8 cellular contexts compared by ENCODE assay signal in genomic region chr5:96434201-96434645, GRCh38. TPM values are rescaled to one million over a fixed set of nuclear protein-coding genes. Genes with fewer than 3 reads are reported as not detected.
A peak's percentile ranks its signal among the peaks of the same experiment; 100 is the strongest.
DNase-seq lines count a peak whose midpoint lies in the region; ATAC-seq and TF ChIP-seq lines count a peak whose summit lies in the region.

No MANE protein-coding gene starts in this region.

- peak; percentile 62 for TF ChIP-seq CTCF in HEK293 (tag by site-specific recombination; IDR thresholded peaks at IDR 0.05)
- TF ChIP-seq CTCF in lung (IDR thresholded peaks at IDR 0.05; ENCODE audit: control extremely low read depth, extremely low read depth), result no peak

- no peak overlapping the region for H3K27ac Mint-ChIP-seq in stimulated activated naive CD8-positive, alpha-beta T cell treated with anti-CD3 and anti-CD28 coated beads, Interleukin-15, amount 100 ng/mL, for 72 hours

- in situ Hi-C loops in G401 (cut with HindIII; ENCODE audit: low sequenced_read_pairs), result no loop called here

- peaks cover 22% of the 10 kb centered on the region for H3K4me1 ChIP-seq in HEK293 (ENCODE audit: control insufficient read depth, insufficient read depth, low read length)
- H3K4me1 ChIP-seq in lung (ENCODE audit: control insufficient read depth in 2 of 2, insufficient read depth in 2 of 2, low read length in 2 of 2), result peaks cover 2 to 3% of the 10 kb centered on the region in 2 donors

- H3K27me3 ChIP-seq in lung (ENCODE audit: control insufficient read depth, insufficient read depth), result peaks cover 3% of the 10 kb centered on the region

- DNase-seq in G401 (ENCODE audit: low spot score), result peak; percentile 14
- DNase-seq in NCI-H1105 (lab: John Stamatoyannopoulos, UW), result peak; percentile 82
- DNase-seq in UCSD-AML1 (lab: John Stamatoyannopoulos, UW; ENCODE audit: unreplicated experiment), result peak; percentile 43
- peak; percentile 85 for DNase-seq in ecto neural progenitor cell (ENCODE audit: low spot score)
- DNase-seq in lung (ENCODE audit: low spot score), result peak; percentile 37
- peak; percentile 15 to 34 for DNase-seq in stimulated activated naive CD8-positive, alpha-beta T cell treated with anti-CD3 and anti-CD28 coated beads, Interleukin-15, amount 100 ng/mL, for 72 hours

- 2 to 3% methylated on average over 11 of the region's 11 CpGs for WGBS in lung, 2 donors

- POLR2A ChIA-PET in HEK293 (lab: Yijun Ruan, JAX), result no interaction called here

- H3K36me3 ChIP-seq in HEK293 (ENCODE audit: control insufficient read depth in 2 of 2, insufficient read depth in 1 of 2, low read length in 2 of 2), result no peaks in the 10 kb centered on the region
- no peaks in the 10 kb centered on the region for H3K36me3 ChIP-seq in lung (ENCODE audit: control insufficient read depth in 2 of 2, insufficient read depth in 2 of 2, low read length in 2 of 2)

- H3K4me3 Mint-ChIP-seq in stimulated activated naive CD8-positive, alpha-beta T cell treated with anti-CD3 and anti-CD28 coated beads, Interleukin-15, amount 100 ng/mL, for 72 hours, result no peak overlapping the region

- H3K9me3 ChIP-seq in HEK293 (ENCODE audit: control insufficient read depth, insufficient read depth, low read depth, low read length) (no peaks in the 10 kb centered on the region), lung (ENCODE audit: control insufficient read depth in 2 of 2, insufficient read depth in 1 of 2, low read length in 1 of 2) (peaks cover 0 to 7% of the 10 kb centered on the region in 2 donors)

- H3K4me3 ChIP-seq in HEK293 (ENCODE audit: low read depth, low read length) (no peak overlapping the region), lung (no peak overlapping the region)

- peaks cover 71% of the 10 kb centered on the region for H3K27me3 Mint-ChIP-seq in stimulated activated naive CD8-positive, alpha-beta T cell treated with anti-CD3 and anti-CD28 coated beads, Interleukin-15, amount 100 ng/mL, for 72 hours

- peaks cover 32% of the 10 kb centered on the region for H3K4me1 Mint-ChIP-seq in stimulated activated naive CD8-positive, alpha-beta T cell treated with anti-CD3 and anti-CD28 coated beads, Interleukin-15, amount 100 ng/mL, for 72 hours

- peaks cover 0 to 8% of the 10 kb centered on the region in 2 donors for H3K9me3 Mint-ChIP-seq in stimulated activated naive CD8-positive, alpha-beta T cell treated with anti-CD3 and anti-CD28 coated beads, Interleukin-15, amount 100 ng/mL, for 72 hours

- ATAC-seq in lung (ENCODE audit: insufficient read depth, low FRiP score), result peak; percentile 78
- peak; percentile 69 for ATAC-seq in stimulated activated naive CD8-positive, alpha-beta T cell treated with anti-CD3 and anti-CD28 coated beads, Interleukin-15, amount 100 ng/mL, for 72 hours
- no peak for ATAC-seq in HG02870 (IDR thresholded peaks at IDR 0.05; ENCODE audit: unreplicated experiment)

- H3K27ac ChIP-seq in HEK293 (ENCODE audit: extremely low read depth, low read depth, low read length) (no peak overlapping the region), lung (ENCODE audit: low read depth in 1 of 2, low read length in 1 of 2) (no peak overlapping the region)

- CTCF ChIA-PET in HEK293 (lab: Yijun Ruan, JAX), result interaction anchor here (0.6 to 1.4 kb wide), 5 partner anchors 89 to 665 kb away, joined by 4 to 7 read pairs (median 4); no protein-coding TSS in a partner anchor

TF ChIP-seq in HEK293, 187 proteins besides CTCF, POLR2A, EP300 and RAD21 (continues in another document):
- no peak for TF ChIP-seq KLF7 (tag by site-specific recombination; IDR thresholded peaks at IDR 0.05; ENCODE audit: borderline replicate concordance)
- TF ChIP-seq ZNF580 (tag by site-specific recombination; IDR thresholded peaks at IDR 0.05), result no peak
- TF ChIP-seq ZBTB17 (tag by site-specific recombination; IDR thresholded peaks at IDR 0.05), result no peak
- TF ChIP-seq ZNF114 (tag by site-specific recombination; IDR thresholded peaks at IDR 0.05), result no peak
- TF ChIP-seq PRDM10 (tag by site-specific recombination; IDR thresholded peaks at IDR 0.05), result peak; percentile 87
- TF ChIP-seq PRDM1 (tag by site-specific recombination; IDR thresholded peaks at IDR 0.05), result peak; percentile 65; the same call in 1 of the 2 replicates
- no peak for TF ChIP-seq ZNF157 (tag by site-specific recombination; IDR thresholded peaks at IDR 0.05)
- TF ChIP-seq ZNF555 (tag by site-specific recombination; conservative IDR thresholded peaks at IDR 0.05), result no peak
- peak; percentile 55 for TF ChIP-seq GLIS1 (tag by site-specific recombination; IDR thresholded peaks at IDR 0.05)
- TF ChIP-seq ZNF529 (tag by site-specific recombination; IDR thresholded peaks at IDR 0.05; ENCODE audit: insufficient replicate concordance), result no peak
- TF ChIP-seq ZNF473 (tag by site-specific recombination; IDR thresholded peaks at IDR 0.05), result no peak
- no peak for TF ChIP-seq ZNF76 (tag by site-specific recombination; IDR thresholded peaks at IDR 0.05; ENCODE audit: borderline replicate concordance, low read depth)
- TF ChIP-seq TSHZ1 (tag by site-specific recombination; IDR thresholded peaks at IDR 0.05; ENCODE audit: borderline replicate concordance), result no peak
- no peak for TF ChIP-seq ELK4 (IDR thresholded peaks at IDR 0.05; ENCODE audit: borderline replicate concordance, low read depth, low read length)
- TF ChIP-seq ZSCAN16 (tag by site-specific recombination; IDR thresholded peaks at IDR 0.05), result no peak
- no peak for TF ChIP-seq ZNF792 (tag by site-specific recombination; IDR thresholded peaks at IDR 0.05)

RNA-seq across cellular contexts. Expression of gene PCSK1, which starts 1.2 kb away (rescaled TPM):
- not detected in 2 replicates for total RNA-seq in G401 (2014; rRNA removed; shearing (Covaris generic))
- total RNA-seq in lung, result 1 to 10 TPM; 2.2 to 3.3 TPM
- polyA plus RNA-seq in lung, result under 1 TPM; 0.08 to 0.34 TPM

Comparison
In these comparisons a context has a peak if more than half of its experiments do, and no peak if none do; other contexts are left out.
1. DNase-seq: peak in every context shown above with its lines; median percentile 85 in ecto neural progenitor cell; 82 in NCI-H1105; 43 in UCSD-AML1; 37 in lung; 24 in stimulated activated naive CD8-positive, alpha-beta T cell treated with anti-CD3 and anti-CD28 coated beads, Interleukin-15, amount 100 ng/mL, for 72 hours; 14 in G401.